In genomic region chr5:44398382-44398781, GRCh38 we compare ENCODE assay signal across 30 cellular contexts. TPM values are rescaled to one million over a fixed set of nuclear protein-coding genes. Genes with fewer than 3 reads are reported as not detected.
"Had no signal": no experiment of that assay in that cellular context is flagged by ENCODE, and none has a peak within 500 bp of the region (broad histone marks: within the 10 kb centered on the region; RNA-seq: fewer than 3 reads in every experiment).

No MANE protein-coding gene starts in this region.

- H3K27ac ChIP-seq: neural progenitor cell, ovary, parathyroid adenoma, psoas muscle, right lobe of liver, sigmoid colon, suprapubic skin, testis, tibial artery, transverse colon, upper lobe of right lung, uterus had no signal

- H3K4me3 ChIP-seq: neural progenitor cell, ovary, psoas muscle, right lobe of liver, sigmoid colon, suprapubic skin, testis, tibial artery, transverse colon, upper lobe of right lung, uterus had no signal

- ATAC-seq: naive thymus-derived CD4-positive, alpha-beta T cell; natural killer cell; psoas muscle; right cardiac atrium; right lobe of liver; stimulated activated memory B cell treated with anti-CD40 and anti-IgM and Interleukin-4, amounts not matched to agents 10 μg/mL and 1 μg/mL and 100 μg/mL, for 72 hours; stimulated activated naive CD8-positive, alpha-beta T cell treated with anti-CD3 and anti-CD28 coated beads, Interleukin-15, amount 100 ng/mL, for 72 hours; stimulated activated naive CD8-positive, alpha-beta T cell treated with anti-CD3 and anti-CD28 coated beads, Interleukin-15, Interleukin-2, amounts not matched to agents 100 U/mL and 50 U/mL, for 24 hours; upper lobe of right lung had no signal

- H3K36me3 ChIP-seq: neural progenitor cell, ovary, right lobe of liver, sigmoid colon, suprapubic skin, tibial artery, transverse colon, upper lobe of right lung, uterus had no signal

- H3K4me1 ChIP-seq: parathyroid adenoma, psoas muscle, right lobe of liver, sigmoid colon, suprapubic skin, testis, tibial artery, transverse colon, upper lobe of right lung, uterus had no signal

- DNase-seq: naive thymus-derived CD4-positive, alpha-beta T cell; natural killer cell; occipital lobe; ovary; psoas muscle; right cardiac atrium; right lobe of liver; sigmoid colon; small intestine; stimulated activated CD4-positive, alpha-beta T cell treated with anti-CD3 and anti-CD28 coated beads, Interleukin-15, amount 100 ng/mL, for 24 hours; stimulated activated CD4-positive, alpha-beta T cell treated with anti-CD3 and anti-CD28 coated beads, Interleukin-2, amount 100 ng/mL, for 24 hours; stimulated activated CD4-positive, alpha-beta T cell treated with anti-CD3 and anti-CD28 coated beads, Interleukin-2, amount 100 ng/mL, for 48 hours; stimulated activated CD4-positive, alpha-beta T cell treated with anti-CD3 and anti-CD28 coated beads, Interleukin-4, amount 100 ng/mL, for 4 hours; stimulated activated CD8-positive, alpha-beta memory T cell treated with anti-CD3 and anti-CD28 coated beads, Interleukin-4, amount 100 ng/mL, for 48 hours; stimulated activated naive CD4-positive, alpha-beta T cell; stimulated activated naive CD8-positive, alpha-beta T cell treated with anti-CD3 and anti-CD28 coated beads, Interleukin-15, amount 100 ng/mL, for 72 hours; stimulated activated naive CD8-positive, alpha-beta T cell treated with anti-CD3 and anti-CD28 coated beads, Interleukin-15, Interleukin-2, amounts not matched to agents 100 U/mL and 50 U/mL, for 24 hours; substantia nigra; testis; tibial artery; transverse colon; upper lobe of right lung; uterus had no signal

- H3K9me3 Mint-ChIP-seq: nephron; stimulated activated memory B cell treated with anti-CD40 and anti-IgM and Interleukin-4, amounts not matched to agents 10 μg/mL and 1 μg/mL and 100 μg/mL, for 72 hours; type B pancreatic cell had no signal

- H3K4me1 Mint-ChIP-seq: naive thymus-derived CD4-positive, alpha-beta T cell; natural killer cell; stimulated activated memory B cell treated with anti-CD40 and anti-IgM and Interleukin-4, amounts not matched to agents 10 μg/mL and 1 μg/mL and 100 μg/mL, for 72 hours; stimulated activated naive CD8-positive, alpha-beta T cell treated with anti-CD3 and anti-CD28 coated beads, Interleukin-15, amount 100 ng/mL, for 72 hours had no signal

- H3K36me3 Mint-ChIP-seq: natural killer cell; neural progenitor cell; stimulated activated memory B cell treated with anti-CD40 and anti-IgM and Interleukin-4, amounts not matched to agents 10 μg/mL and 1 μg/mL and 100 μg/mL, for 72 hours; type B pancreatic cell had no signal

- H3K9me3 ChIP-seq: ovary, psoas muscle, right lobe of liver, sigmoid colon, suprapubic skin, testis, tibial artery, transverse colon, upper lobe of right lung, uterus had no signal

- H3K27me3 Mint-ChIP-seq: stimulated activated memory B cell treated with anti-CD40 and anti-IgM and Interleukin-4, amounts not matched to agents 10 μg/mL and 1 μg/mL and 100 μg/mL, for 72 hours had no signal

- H3K27ac Mint-ChIP-seq: naive thymus-derived CD4-positive, alpha-beta T cell; natural killer cell; nephron; neural progenitor cell; stimulated activated memory B cell treated with anti-CD40 and anti-IgM and Interleukin-4, amounts not matched to agents 10 μg/mL and 1 μg/mL and 100 μg/mL, for 72 hours; type B pancreatic cell had no signal

- H3K4me3 Mint-ChIP-seq: naive thymus-derived CD4-positive, alpha-beta T cell; natural killer cell; nephron; neural progenitor cell; stimulated activated memory B cell treated with anti-CD40 and anti-IgM and Interleukin-4, amounts not matched to agents 10 μg/mL and 1 μg/mL and 100 μg/mL, for 72 hours; stimulated activated naive CD8-positive, alpha-beta T cell treated with anti-CD3 and anti-CD28 coated beads, Interleukin-15, amount 100 ng/mL, for 72 hours; type B pancreatic cell had no signal

- H3K27me3 ChIP-seq: neural progenitor cell, ovary, right lobe of liver, sigmoid colon, suprapubic skin, testis, tibial artery, transverse colon, upper lobe of right lung, uterus had no signal

RNA-seq across cellular contexts. Expression of gene FGF10, which starts 9.2 kb away (rescaled TPM):
- total RNA-seq: naive thymus-derived CD4-positive, alpha-beta T cell; natural killer cell; renal cortical epithelial cell had no signal
